In the genomic region with DNA sequence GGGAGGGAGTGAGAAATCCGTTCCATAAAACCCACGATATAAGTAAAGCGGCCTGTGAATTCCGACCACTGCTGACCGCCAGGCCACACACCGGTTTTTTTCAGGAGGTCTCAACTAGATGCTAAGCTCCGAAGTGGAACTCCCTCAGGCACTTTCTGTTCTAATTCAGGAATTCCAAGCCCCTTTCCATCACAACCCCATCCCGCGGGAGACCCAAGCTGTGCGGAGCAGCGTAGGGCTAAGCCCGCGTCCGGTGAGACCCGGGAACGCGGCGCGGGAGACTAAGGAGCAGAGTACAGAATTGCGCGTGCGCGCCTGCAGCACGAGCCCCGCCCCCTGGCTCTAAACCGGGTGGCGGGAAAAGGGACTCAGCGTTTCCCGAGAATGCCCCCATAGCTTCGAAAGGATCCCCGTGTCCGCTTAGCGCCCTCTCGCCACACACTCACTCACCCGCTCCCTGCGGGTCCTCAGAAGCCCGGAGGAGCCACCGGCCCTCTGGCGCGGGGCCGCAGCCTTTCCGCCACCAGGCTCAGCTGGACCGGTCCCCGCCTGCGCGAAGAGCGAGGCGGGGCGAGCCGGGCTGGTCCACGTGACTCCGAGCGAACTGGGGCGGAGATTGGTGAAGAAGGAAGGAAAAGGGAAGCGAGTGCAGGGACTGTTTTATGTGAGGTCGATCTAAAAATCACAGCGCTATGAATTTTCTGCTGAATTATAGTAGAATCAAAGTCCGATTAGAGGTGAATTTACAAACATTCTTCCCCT, we compare ENCODE assay signal across 8 cellular contexts. TPM values are rescaled to one million over a fixed set of nuclear protein-coding genes. Genes with fewer than 3 reads are reported as not detected.
DNase-seq lines count a peak whose midpoint lies in the region; ATAC-seq and TF ChIP-seq lines count a peak whose summit lies in the region.

A gene with protein sequence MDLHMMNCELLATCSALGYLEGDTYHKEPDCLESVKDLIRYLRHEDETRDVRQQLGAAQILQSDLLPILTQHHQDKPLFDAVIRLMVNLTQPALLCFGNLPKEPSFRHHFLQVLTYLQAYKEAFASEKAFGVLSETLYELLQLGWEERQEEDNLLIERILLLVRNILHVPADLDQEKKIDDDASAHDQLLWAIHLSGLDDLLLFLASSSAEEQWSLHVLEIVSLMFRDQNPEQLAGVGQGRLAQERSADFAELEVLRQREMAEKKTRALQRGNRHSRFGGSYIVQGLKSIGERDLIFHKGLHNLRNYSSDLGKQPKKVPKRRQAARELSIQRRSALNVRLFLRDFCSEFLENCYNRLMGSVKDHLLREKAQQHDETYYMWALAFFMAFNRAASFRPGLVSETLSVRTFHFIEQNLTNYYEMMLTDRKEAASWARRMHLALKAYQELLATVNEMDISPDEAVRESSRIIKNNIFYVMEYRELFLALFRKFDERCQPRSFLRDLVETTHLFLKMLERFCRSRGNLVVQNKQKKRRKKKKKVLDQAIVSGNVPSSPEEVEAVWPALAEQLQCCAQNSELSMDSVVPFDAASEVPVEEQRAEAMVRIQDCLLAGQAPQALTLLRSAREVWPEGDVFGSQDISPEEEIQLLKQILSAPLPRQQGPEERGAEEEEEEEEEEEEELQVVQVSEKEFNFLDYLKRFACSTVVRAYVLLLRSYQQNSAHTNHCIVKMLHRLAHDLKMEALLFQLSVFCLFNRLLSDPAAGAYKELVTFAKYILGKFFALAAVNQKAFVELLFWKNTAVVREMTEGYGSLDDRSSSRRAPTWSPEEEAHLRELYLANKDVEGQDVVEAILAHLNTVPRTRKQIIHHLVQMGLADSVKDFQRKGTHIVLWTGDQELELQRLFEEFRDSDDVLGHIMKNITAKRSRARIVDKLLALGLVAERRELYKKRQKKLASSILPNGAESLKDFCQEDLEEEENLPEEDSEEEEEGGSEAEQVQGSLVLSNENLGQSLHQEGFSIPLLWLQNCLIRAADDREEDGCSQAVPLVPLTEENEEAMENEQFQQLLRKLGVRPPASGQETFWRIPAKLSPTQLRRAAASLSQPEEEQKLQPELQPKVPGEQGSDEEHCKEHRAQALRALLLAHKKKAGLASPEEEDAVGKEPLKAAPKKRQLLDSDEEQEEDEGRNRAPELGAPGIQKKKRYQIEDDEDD (minus strand): TSS at position 567 of the 762 bp plus-strand sequence. CDS start 15,256 bp downstream, outside the sequence.

- H3K9me3 Mint-ChIP-seq in Caco-2 (ENCODE audit: unreplicated experiment) (peaks cover 12% of the 10 kb centered on the region), endothelial cell (ENCODE audit: unreplicated experiment) (no peaks in the 10 kb centered on the region), mesothelial cell of epicardium (peaks cover 9% of the 10 kb centered on the region)

- peak within 1 kb of the TSS; percentile 81 for H3K4me2 ChIP-seq in OCI-LY1 (ENCODE audit: low read length)

- H3K4me3 ChIP-seq in Caco-2 (ENCODE audit: low read depth, low read length) (peak within 1 kb of the TSS; percentile 65), HUES48 (ENCODE audit: low read depth, low read length) (peak within 1 kb of the TSS; percentile 84), OCI-LY1 (ENCODE audit: low read depth, low read length, poor library complexity, severe bottlenecking) (peak within 1 kb of the TSS; percentile 84)

- TSS peak; percentile 75 for BruUV-seq in Caco-2 (replicated peaks; lab: Mats Ljungman, UMichigan)

- no peaks in the 10 kb centered on the region for H4K20me1 ChIP-seq in OCI-LY1 (ENCODE audit: insufficient read depth, low read length)

- H2AFZ ChIP-seq in OCI-LY1 (ENCODE audit: low read length), result no peak within 1 kb of the TSS; the same call in 1 of the 2 replicates

- no peak for TF ChIP-seq CTCF in Caco-2 (IDR thresholded peaks at IDR 0.05; ENCODE audit: insufficient read depth in 1 of 2, low read depth in 1 of 2, low read length in 1 of 2, severe bottlenecking in 1 of 2, unreplicated experiment in 1 of 2)
- no peak for TF ChIP-seq CTCF in OCI-LY1 (IDR thresholded peaks at IDR 0.05; ENCODE audit: low read length)
- TF ChIP-seq CTCF in endothelial cell (IDR thresholded peaks at IDR 0.05; ENCODE audit: unreplicated experiment), result no peak
- TF ChIP-seq CTCF in mesothelial cell of epicardium (IDR thresholded peaks at IDR 0.05; ENCODE audit: unreplicated experiment), result no peak

- 0 out of 2 replicates have a peak, but pooled peaks cover 5% of the 10 kb centered on the region for H3K79me2 ChIP-seq in OCI-LY1 (ENCODE audit: insufficient read depth, low read length)

- no peaks in the 10 kb centered on the region for H3K27me3 Mint-ChIP-seq in Caco-2 (ENCODE audit: insufficient read depth, unreplicated experiment)
- H3K27me3 Mint-ChIP-seq in endothelial cell (ENCODE audit: unreplicated experiment), result peaks cover 8% of the 10 kb centered on the region
- H3K27me3 Mint-ChIP-seq in mesothelial cell of epicardium (ENCODE audit: low read depth), result peaks cover 4% of the 10 kb centered on the region

- H3K4me3 Mint-ChIP-seq in Caco-2 (ENCODE audit: unreplicated experiment), result peak within 1 kb of the TSS; percentile 83
- H3K4me3 Mint-ChIP-seq in endothelial cell (ENCODE audit: unreplicated experiment), result peak within 1 kb of the TSS; percentile 92
- peak within 1 kb of the TSS; percentile 88 for H3K4me3 Mint-ChIP-seq in mesothelial cell of epicardium

- peak within 1 kb of the TSS; percentile 99 for H3K27ac ChIP-seq in HUES48 (ENCODE audit: low read depth, low read length)
- H3K27ac ChIP-seq in OCI-LY1 (ENCODE audit: low read depth, low read length, poor library complexity, severe bottlenecking), result peak within 1 kb of the TSS; percentile 84

- intact Hi-C loops in Caco-2 (cut with micrococcal nuclease; ENCODE audit: unreplicated experiment), result loop anchor here (1.0 to 5.0 kb wide), 3 partner anchors 16 to 117 kb away; partner anchors contain the start of genes PAN2 and STAT2

- H3K36me3 ChIP-seq in Caco-2 (ENCODE audit: control insufficient read depth, insufficient read depth, low read length) (no peaks in the 10 kb centered on the region), HUES48 (ENCODE audit: control insufficient read depth, insufficient read depth, low read length) (peaks cover 6% of the 10 kb centered on the region), OCI-LY1 (ENCODE audit: insufficient read depth, low read length) (peaks cover 14% of the 10 kb centered on the region)

- POLR2A ChIA-PET in Caco-2 (lab: Charles Lee), result interaction anchor here (0.9 to 2.2 kb wide), 7 partner anchors 9 to 150 kb away, joined by 3 to 15 read pairs (median 3); partner anchors contain the start of genes CNPY2, PAN2 and STAT2

- peak within 1 kb of the TSS; percentile 89 for H3K27ac Mint-ChIP-seq in Caco-2 (ENCODE audit: unreplicated experiment)
- H3K27ac Mint-ChIP-seq in endothelial cell (ENCODE audit: unreplicated experiment), result peak within 1 kb of the TSS; percentile 98
- H3K27ac Mint-ChIP-seq in mesothelial cell of epicardium, result peak within 1 kb of the TSS; percentile 99

- CTCF ChIA-PET in Caco-2 (lab: Charles Lee), result interaction anchor here (0.6 to 2.5 kb wide), 7 partner anchors 11 to 133 kb away, joined by 3 to 12 read pairs (median 4); partner anchors contain the start of genes CNPY2 and STAT2

- H3K4me1 ChIP-seq in Caco-2 (peaks cover 4% of the 10 kb centered on the region; the same call in 1 of the 2 replicates), HUES48 (ENCODE audit: control insufficient read depth, insufficient read depth, low read length) (peaks cover 15% of the 10 kb centered on the region), OCI-LY1 (ENCODE audit: insufficient read depth, low read length, severe bottlenecking) (peaks cover 18% of the 10 kb centered on the region)

- H3K9me2 ChIP-seq in OCI-LY1 (ENCODE audit: low read depth, low read length), result no peaks in the 10 kb centered on the region

- no peaks in the 10 kb centered on the region for H3K9me3 ChIP-seq in Caco-2
- peaks cover 4% of the 10 kb centered on the region; the same call in 1 of the 2 replicates for H3K9me3 ChIP-seq in HUES48 (ENCODE audit: control insufficient read depth, insufficient read depth, low read length)
- H3K9me3 ChIP-seq in OCI-LY1 (ENCODE audit: low read length), result no peaks in the 10 kb centered on the region

- no peaks in the 10 kb centered on the region for H3F3A ChIP-seq in OCI-LY1 (ENCODE audit: insufficient read depth, low read length)

- H3K9ac ChIP-seq in HUES48 (ENCODE audit: low read depth, low read length) (peak within 1 kb of the TSS; percentile 92), OCI-LY1 (ENCODE audit: low read length) (peak within 1 kb of the TSS; percentile 89)

- peak; percentile 94 for ATAC-seq in GM21381 (IDR thresholded peaks at IDR 0.05; ENCODE audit: unreplicated experiment)

- H3K4me1 Mint-ChIP-seq in Caco-2 (ENCODE audit: low read depth, unreplicated experiment), result peaks cover 16% of the 10 kb centered on the region
- H3K4me1 Mint-ChIP-seq in endothelial cell (ENCODE audit: unreplicated experiment), result peaks cover 35% of the 10 kb centered on the region
- peaks cover 12% of the 10 kb centered on the region for H3K4me1 Mint-ChIP-seq in mesothelial cell of epicardium

- peaks cover 21% of the 10 kb centered on the region for H3K36me3 Mint-ChIP-seq in Caco-2 (ENCODE audit: insufficient read depth, unreplicated experiment)
- H3K36me3 Mint-ChIP-seq in endothelial cell (ENCODE audit: low read depth, unreplicated experiment), result peaks cover 10% of the 10 kb centered on the region
- H3K36me3 Mint-ChIP-seq in mesothelial cell of epicardium, result peaks cover 11% of the 10 kb centered on the region

- DNase-seq in Caco-2 (peak; percentile 85 to 92), endothelial cell (ENCODE audit: low spot score) (peak; percentile 83), mesothelial cell of epicardium (ENCODE audit: low spot score in 2 of 2, unreplicated experiment in 2 of 2) (peak; percentile 82 to 91)
- DNase-seq in activated CD8-positive, alpha-beta memory T cell treated with anti-CD3 and anti-CD28 coated beads, Interleukin-2, amount 50 U/mL, for 4 hours, result peak; percentile 79
- peak; percentile 79 to 83 for DNase-seq in stimulated activated CD8-positive, alpha-beta memory T cell treated with anti-CD3 and anti-CD28 coated beads, Interleukin-15, amount 100 ng/mL, for 48 hours (ENCODE audit: low read depth in 2 of 2)

- no peaks in the 10 kb centered on the region for H3K27me3 ChIP-seq in Caco-2 (replicated peaks; ENCODE audit: control insufficient read depth, insufficient read depth, low read length)
- H3K27me3 ChIP-seq in HUES48 (ENCODE audit: control insufficient read depth, insufficient read depth, low read length), result no peaks in the 10 kb centered on the region
- no peaks in the 10 kb centered on the region for H3K27me3 ChIP-seq in OCI-LY1 (ENCODE audit: insufficient read depth, low read length)

RNA-seq across cellular contexts. Expression of the gene that starts here (rescaled TPM):
- total RNA-seq in Caco-2 (2022) (40.1 and 43.2 TPM in 2 replicates), endothelial cell (ENCODE audit: unreplicated experiment) (34.2 TPM), mesothelial cell of epicardium (26.3 to 27.9 TPM (median 27.6 TPM) in 3 replicates)

Comparison
In these comparisons a context has a peak if more than half of its experiments do, and no peak if none do; other contexts are left out.
1. Peak in every context shown above with its lines: DNase-seq, ATAC-seq, H3K4me3 ChIP-seq and H3K27ac ChIP-seq.